In the genomic region with DNA sequence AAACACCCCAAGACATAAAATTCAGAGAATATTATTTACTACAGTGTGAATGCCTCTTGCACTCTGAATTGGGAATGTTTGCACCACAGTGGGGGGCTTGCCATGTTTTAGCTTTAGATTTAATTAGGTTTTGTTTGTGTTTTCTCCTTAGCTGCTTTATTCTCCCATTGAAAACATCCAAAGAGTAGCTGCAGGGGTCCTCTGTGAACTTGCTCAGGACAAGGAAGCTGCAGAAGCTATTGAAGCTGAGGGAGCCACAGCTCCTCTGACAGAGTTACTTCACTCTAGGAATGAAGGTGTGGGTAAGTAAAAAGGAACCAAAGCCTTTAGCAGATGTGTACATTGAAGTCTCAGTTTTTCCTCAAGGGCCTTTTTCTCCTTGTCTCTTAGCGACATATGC, we compare ENCODE assay signal across 1 cellular context.
TF ChIP-seq lines count a peak whose summit lies in the region.

No MANE protein-coding gene starts in this region.

TF ChIP-seq in GM23338, 12 proteins besides CTCF, POLR2A, EP300 and RAD21:
- no peak for TF ChIP-seq ETS1 (IDR thresholded peaks at IDR 0.05)
TF ChIP-seq in GM23338: peak in this region for 0.
